Comparison of ENCODE assay signal across 16 cellular contexts in genomic region chr2:109481196-109481555, GRCh38.
DNase-seq lines count a peak whose midpoint lies in the region; ATAC-seq, FAIRE-seq and TF ChIP-seq lines count a peak whose summit lies in the region.
"Had no signal": no experiment of that assay in that cellular context is flagged by ENCODE, and none has a peak within 500 bp of the region (broad histone marks: within the 10 kb centered on the region; RNA-seq: fewer than 3 reads in every experiment).

No MANE protein-coding gene starts in this region.

- no peak overlapping the region for H3K4me3 Mint-ChIP-seq in HFFc6
- H3K4me3 Mint-ChIP-seq: activated naive CD4-positive, alpha-beta T cell treated with anti-CD3 and anti-CD28 coated beads for 36 hours; naive thymus-derived CD8-positive, alpha-beta T cell had no signal

- H3K27me3 Mint-ChIP-seq in HFFc6 (ENCODE audit: insufficient read depth): peaks cover 18% of the 10 kb centered on the region

- 45% methylated on average over 7 of the region's 9 CpGs for WGBS in right lobe of liver (ENCODE audit: insufficient coverage, low coverage, low lambda C conversion rate, missing lambda C conversion rate)
- 56% methylated on average over 9 of the region's 9 CpGs for WGBS in HepG2 (ENCODE audit: low lambda C conversion rate)
- 68 to 89% (median 80%) methylated on average over 9 of the region's 9 CpGs for WGBS in ovary, 3 donors

- H3K79me2 ChIP-seq in HepG2 (ENCODE audit: insufficient read depth, low read length): no peaks in the 10 kb centered on the region

- in situ Hi-C loops in HepG2 (cut with HindIII; ENCODE audit: extremely low pct_ligation_motif_present, low pct_unique_long_range_greater_than_20kb): no loop called here

- H3K36me3 ChIP-seq in right lobe of liver: no peaks in the 10 kb centered on the region
- no peaks in the 10 kb centered on the region for H3K36me3 ChIP-seq in HepG2 (replicated peaks in 1 of 2; ENCODE audit: control insufficient read depth in 1 of 2, insufficient read depth in 2 of 2, low read length in 2 of 2)
- no peaks in the 10 kb centered on the region for H3K36me3 ChIP-seq in ovary
- H3K36me3 ChIP-seq: right atrium auricular region had no signal

- no peaks in the 10 kb centered on the region for H3K9me3 Mint-ChIP-seq in HFFc6
- H3K9me3 Mint-ChIP-seq: activated naive CD4-positive, alpha-beta T cell treated with anti-CD3 and anti-CD28 coated beads for 36 hours; naive thymus-derived CD8-positive, alpha-beta T cell had no signal

- H3K9ac ChIP-seq in HepG2 (ENCODE audit: insufficient read depth, low read depth, low read length): no peak overlapping the region

- no peak for TF ChIP-seq RAD21 in HepG2 (CRISPR knock-in tag; IDR thresholded peaks at IDR 0.05)

- no peak for TF ChIP-seq EP300 in HepG2 (IDR thresholded peaks at IDR 0.05; ENCODE audit: low read depth in 2 of 2, low read length in 2 of 2)
- TF ChIP-seq EP300 in HepG2 (CRISPR knock-in tag; IDR thresholded peaks at IDR 0.05; ENCODE audit: borderline replicate concordance): no peak
- no peak for TF ChIP-seq EP300 in ovary (IDR thresholded peaks at IDR 0.05)

- peaks cover 27% of the 10 kb centered on the region for H3K4me1 Mint-ChIP-seq in HFFc6 (ENCODE audit: low read depth)

- H3K4me3 ChIP-seq in right lobe of liver (no peak overlapping the region), HepG2 (replicated peaks in 1 of 3; ENCODE audit: insufficient read depth in 1 of 3, low read depth in 2 of 3, low read length in 3 of 3) (no peak overlapping the region), ovary (no peak overlapping the region)
- H3K4me3 ChIP-seq: right atrium auricular region had no signal

- no peaks in the 10 kb centered on the region for H4K20me1 ChIP-seq in HepG2 (ENCODE audit: insufficient read depth, low read length)

- no peak for FAIRE-seq in HepG2 (lab: Jason Lieb, UNC)

- no peak for TF ChIP-seq CTCF in right lobe of liver (IDR thresholded peaks at IDR 0.05)
- TF ChIP-seq CTCF in HepG2 (CRISPR knock-in tag; IDR thresholded peaks at IDR 0.05): no peak
- TF ChIP-seq CTCF in ovary (IDR thresholded peaks at IDR 0.05): no peak
- no peak for TF ChIP-seq CTCF in HFFc6 (IDR thresholded peaks at IDR 0.05)

- H3K27ac Mint-ChIP-seq in HFFc6: no peak overlapping the region
- H3K27ac Mint-ChIP-seq: activated naive CD4-positive, alpha-beta T cell treated with anti-CD3 and anti-CD28 coated beads for 36 hours had no signal

- H3K4me1 ChIP-seq in right lobe of liver: peaks cover 0 to 35% (median 0%) of the 10 kb centered on the region in 4 donors
- no peaks in the 10 kb centered on the region for H3K4me1 ChIP-seq in HepG2 (ENCODE audit: insufficient read depth, low read length)
- H3K4me1 ChIP-seq in ovary (ENCODE audit: insufficient read depth): peaks cover 12% of the 10 kb centered on the region

- intact Hi-C loops in right lobe of liver (cut with DNase I): no loop called here
- intact Hi-C loops in HepG2 (cut with micrococcal nuclease; ENCODE audit: unreplicated experiment): no loop called here
- intact Hi-C loops in posterior vena cava (cut with DNase I): no loop called here
- intact Hi-C loops in ovary (cut with DNase I): no loop called here

- no peak overlapping the region for H2AFZ ChIP-seq in HepG2 (ENCODE audit: low read length)

- no peaks in the 10 kb centered on the region for H3K27me3 ChIP-seq in right lobe of liver
- H3K27me3 ChIP-seq in HepG2 (ENCODE audit: control insufficient read depth in 1 of 2, insufficient read depth in 2 of 2, low read length in 2 of 2): peaks cover 2 to 7% of the 10 kb centered on the region in 2 experiments; a peak in 1 of 5 replicates
- no peaks in the 10 kb centered on the region for H3K27me3 ChIP-seq in ovary
- H3K27me3 ChIP-seq: right atrium auricular region had no signal

- CTCF ChIA-PET in HepG2 (lab: Yijun Ruan, JAX; ENCODE audit: low intra/inter-chr PET ratio, low total read pairs): no interaction called here

- peak in 1 of 3 donors; percentile 54 for DNase-seq in right lobe of liver
- DNase-seq in HepG2 (ENCODE audit: low spot score): no peak
- peak; percentile 50 for DNase-seq in posterior vena cava (ENCODE audit: low spot score)
- no peak for DNase-seq in ovary
- DNase-seq in HFFc6: no peak
- DNase-seq in pons (ENCODE audit: low spot score): no peak
- DNase-seq in nucleus accumbens (lab: John Stamatoyannopoulos, UW): no peak
- DNase-seq: activated CD4-positive, CD25-positive, alpha-beta regulatory T cell treated with anti-CD3 and anti-CD28 coated beads, Interleukin-2, amount 50 U/mL, for 72 hours; activated naive CD4-positive, alpha-beta T cell treated with anti-CD3 and anti-CD28 coated beads for 36 hours; GF-D8; kidney glomerular epithelial cell; naive thymus-derived CD8-positive, alpha-beta T cell; NCI-H1930; SHP77 treated with DMSO at 0.1 percent for 48 hours had no signal

- POLR2A ChIA-PET in HepG2 (lab: Yijun Ruan, JAX): no interaction called here

- no peaks in the 10 kb centered on the region for H3K36me3 Mint-ChIP-seq in HFFc6 (ENCODE audit: low read depth)

- TF ChIP-seq POLR2A in right lobe of liver (IDR thresholded peaks at IDR 0.05) (no peak), HepG2 (IDR thresholded peaks at IDR 0.05; ENCODE audit: insufficient read depth in 1 of 2, low read depth in 2 of 2, low read length in 2 of 2) (no peak), ovary (IDR thresholded peaks at IDR 0.05) (no peak)

- H3K27ac ChIP-seq in right lobe of liver (peak overlapping the region in 2 of 3 donors; percentile 3 to 24), HepG2 (ENCODE audit: extremely low read length, insufficient read depth, low read length) (no peak overlapping the region), cingulate gyrus (ENCODE audit: low read depth, low read length) (peak overlapping the region; percentile 78), ovary (no peak overlapping the region)
- H3K27ac ChIP-seq: right atrium auricular region had no signal

- H3K9me3 ChIP-seq in right lobe of liver (no peaks in the 10 kb centered on the region), HepG2 (ENCODE audit: low read length) (no peaks in the 10 kb centered on the region), ovary (no peaks in the 10 kb centered on the region)
- H3K9me3 ChIP-seq: right atrium auricular region had no signal

- BruUV-seq in HepG2 (replicated peaks; lab: Mats Ljungman, UMichigan): no TSS peak

- ATAC-seq in right lobe of liver (peak; percentile 28 to 59 (median 47)), HepG2 (no peak)
- ATAC-seq: naive thymus-derived CD8-positive, alpha-beta T cell had no signal

- H3K4me2 ChIP-seq in HepG2 (ENCODE audit: low read depth, low read length): no peak overlapping the region

TF ChIP-seq in HepG2, 621 proteins besides CTCF, POLR2A, EP300 and RAD21 (continues in another document):
- TF ChIP-seq ZNF792 (CRISPR knock-in tag; IDR thresholded peaks at IDR 0.05) (no peak), ZBTB2 (CRISPR knock-in tag; IDR thresholded peaks at IDR 0.05; ENCODE audit: low read depth) (no peak), HNRNPL (IDR thresholded peaks at IDR 0.05; ENCODE audit: low read depth, low read length) (no peak), ZBED4 (CRISPR knock-in tag; IDR thresholded peaks at IDR 0.05; ENCODE audit: borderline replicate concordance) (no peak), ZNF773 (CRISPR knock-in tag; IDR thresholded peaks at IDR 0.05; ENCODE audit: borderline replicate concordance) (no peak), SNAPC2 (CRISPR knock-in tag; IDR thresholded peaks at IDR 0.05) (no peak)

Comparison
In these comparisons a context has a peak if more than half of its experiments do, and no peak if none do; other contexts are left out.
1. H3K27ac ChIP-seq: peak in right lobe of liver (2 of 3) and cingulate gyrus (single experiment); none in HepG2 (single experiment) and ovary (0 of 2).